In the genomic region with DNA sequence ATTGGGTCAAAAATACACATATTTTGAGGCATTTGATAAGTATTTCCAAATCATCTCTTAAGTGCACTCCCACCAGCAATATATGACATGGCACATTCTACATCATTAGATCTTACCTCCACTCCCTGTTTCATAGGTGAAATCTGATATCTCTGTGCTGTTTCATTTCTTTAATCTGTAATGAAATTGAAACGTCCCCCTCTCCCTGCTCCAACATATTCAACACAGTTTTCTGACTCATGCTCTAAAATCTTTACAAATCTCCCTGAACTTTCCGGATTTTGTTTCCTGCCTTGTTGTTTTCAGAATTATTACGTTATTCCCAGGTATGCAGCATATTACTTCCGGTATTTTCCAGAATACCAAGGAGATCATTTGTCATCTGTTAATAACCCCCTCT, we compare ENCODE assay signal across 1 cellular context.
TF ChIP-seq lines count a peak whose summit lies in the region.

No MANE protein-coding gene starts in this region.

TF ChIP-seq in GM23338, 12 proteins besides CTCF, POLR2A, EP300 and RAD21 (continued from another document):
- TF ChIP-seq, protein P1, sequence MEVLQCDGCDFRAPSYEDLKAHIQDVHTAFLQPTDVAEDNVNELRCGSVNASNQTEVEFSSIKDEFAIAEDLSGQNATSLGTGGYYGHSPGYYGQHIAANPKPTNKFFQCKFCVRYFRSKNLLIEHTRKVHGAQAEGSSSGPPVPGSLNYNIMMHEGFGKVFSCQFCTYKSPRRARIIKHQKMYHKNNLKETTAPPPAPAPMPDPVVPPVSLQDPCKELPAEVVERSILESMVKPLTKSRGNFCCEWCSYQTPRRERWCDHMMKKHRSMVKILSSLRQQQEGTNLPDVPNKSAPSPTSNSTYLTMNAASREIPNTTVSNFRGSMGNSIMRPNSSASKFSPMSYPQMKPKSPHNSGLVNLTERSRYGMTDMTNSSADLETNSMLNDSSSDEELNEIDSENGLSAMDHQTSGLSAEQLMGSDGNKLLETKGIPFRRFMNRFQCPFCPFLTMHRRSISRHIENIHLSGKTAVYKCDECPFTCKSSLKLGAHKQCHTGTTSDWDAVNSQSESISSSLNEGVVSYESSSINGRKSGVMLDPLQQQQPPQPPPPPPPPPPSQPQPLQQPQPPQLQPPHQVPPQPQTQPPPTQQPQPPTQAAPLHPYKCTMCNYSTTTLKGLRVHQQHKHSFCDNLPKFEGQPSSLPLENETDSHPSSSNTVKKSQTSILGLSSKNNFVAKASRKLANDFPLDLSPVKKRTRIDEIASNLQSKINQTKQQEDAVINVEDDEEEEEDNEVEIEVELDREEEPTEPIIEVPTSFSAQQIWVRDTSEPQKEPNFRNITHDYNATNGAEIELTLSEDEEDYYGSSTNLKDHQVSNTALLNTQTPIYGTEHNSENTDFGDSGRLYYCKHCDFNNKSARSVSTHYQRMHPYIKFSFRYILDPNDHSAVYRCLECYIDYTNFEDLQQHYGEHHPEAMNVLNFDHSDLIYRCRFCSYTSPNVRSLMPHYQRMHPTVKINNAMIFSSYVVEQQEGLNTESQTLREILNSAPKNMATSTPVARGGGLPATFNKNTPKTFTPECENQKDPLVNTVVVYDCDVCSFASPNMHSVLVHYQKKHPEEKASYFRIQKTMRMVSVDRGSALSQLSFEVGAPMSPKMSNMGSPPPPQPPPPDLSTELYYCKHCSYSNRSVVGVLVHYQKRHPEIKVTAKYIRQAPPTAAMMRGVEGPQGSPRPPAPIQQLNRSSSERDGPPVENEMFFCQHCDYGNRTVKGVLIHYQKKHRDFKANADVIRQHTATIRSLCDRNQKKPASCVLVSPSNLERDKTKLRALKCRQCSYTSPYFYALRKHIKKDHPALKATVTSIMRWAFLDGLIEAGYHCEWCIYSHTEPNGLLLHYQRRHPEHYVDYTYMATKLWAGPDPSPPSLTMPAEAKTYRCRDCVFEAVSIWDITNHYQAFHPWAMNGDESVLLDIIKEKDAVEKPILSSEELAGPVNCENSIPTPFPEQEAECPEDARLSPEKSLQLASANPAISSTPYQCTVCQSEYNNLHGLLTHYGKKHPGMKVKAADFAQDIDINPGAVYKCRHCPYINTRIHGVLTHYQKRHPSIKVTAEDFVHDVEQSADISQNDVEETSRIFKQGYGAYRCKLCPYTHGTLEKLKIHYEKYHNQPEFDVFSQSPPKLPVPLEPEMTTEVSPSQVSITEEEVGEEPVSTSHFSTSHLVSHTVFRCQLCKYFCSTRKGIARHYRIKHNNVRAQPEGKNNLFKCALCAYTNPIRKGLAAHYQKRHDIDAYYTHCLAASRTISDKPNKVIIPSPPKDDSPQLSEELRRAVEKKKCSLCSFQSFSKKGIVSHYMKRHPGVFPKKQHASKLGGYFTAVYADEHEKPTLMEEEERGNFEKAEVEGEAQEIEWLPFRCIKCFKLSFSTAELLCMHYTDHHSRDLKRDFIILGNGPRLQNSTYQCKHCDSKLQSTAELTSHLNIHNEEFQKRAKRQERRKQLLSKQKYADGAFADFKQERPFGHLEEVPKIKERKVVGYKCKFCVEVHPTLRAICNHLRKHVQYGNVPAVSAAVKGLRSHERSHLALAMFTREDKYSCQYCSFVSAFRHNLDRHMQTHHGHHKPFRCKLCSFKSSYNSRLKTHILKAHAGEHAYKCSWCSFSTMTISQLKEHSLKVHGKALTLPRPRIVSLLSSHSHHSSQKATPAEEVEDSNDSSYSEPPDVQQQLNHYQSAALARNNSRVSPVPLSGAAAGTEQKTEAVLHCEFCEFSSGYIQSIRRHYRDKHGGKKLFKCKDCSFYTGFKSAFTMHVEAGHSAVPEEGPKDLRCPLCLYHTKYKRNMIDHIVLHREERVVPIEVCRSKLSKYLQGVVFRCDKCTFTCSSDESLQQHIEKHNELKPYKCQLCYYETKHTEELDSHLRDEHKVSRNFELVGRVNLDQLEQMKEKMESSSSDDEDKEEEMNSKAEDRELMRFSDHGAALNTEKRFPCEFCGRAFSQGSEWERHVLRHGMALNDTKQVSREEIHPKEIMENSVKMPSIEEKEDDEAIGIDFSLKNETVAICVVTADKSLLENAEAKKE (CRISPR knock-in tag; IDR thresholded peaks at IDR 0.05), result no peak
- TF ChIP-seq STAT1 (IDR thresholded peaks at IDR 0.05; ENCODE audit: unreplicated experiment), result no peak
- no peak for TF ChIP-seq EZH2phosphoT487 (IDR thresholded peaks at IDR 0.05; ENCODE audit: unreplicated experiment)
- TF ChIP-seq, protein P2, sequence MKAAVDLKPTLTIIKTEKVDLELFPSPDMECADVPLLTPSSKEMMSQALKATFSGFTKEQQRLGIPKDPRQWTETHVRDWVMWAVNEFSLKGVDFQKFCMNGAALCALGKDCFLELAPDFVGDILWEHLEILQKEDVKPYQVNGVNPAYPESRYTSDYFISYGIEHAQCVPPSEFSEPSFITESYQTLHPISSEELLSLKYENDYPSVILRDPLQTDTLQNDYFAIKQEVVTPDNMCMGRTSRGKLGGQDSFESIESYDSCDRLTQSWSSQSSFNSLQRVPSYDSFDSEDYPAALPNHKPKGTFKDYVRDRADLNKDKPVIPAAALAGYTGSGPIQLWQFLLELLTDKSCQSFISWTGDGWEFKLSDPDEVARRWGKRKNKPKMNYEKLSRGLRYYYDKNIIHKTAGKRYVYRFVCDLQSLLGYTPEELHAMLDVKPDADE (IDR thresholded peaks at IDR 0.05), result no peak
- TF ChIP-seq CREB1 (CRISPR knock-in tag; IDR thresholded peaks at IDR 0.05; ENCODE audit: low read depth), result no peak
- no peak for TF ChIP-seq POLR2AphosphoS5 (IDR thresholded peaks at IDR 0.05; ENCODE audit: low read depth)
- TF ChIP-seq, protein P3, sequence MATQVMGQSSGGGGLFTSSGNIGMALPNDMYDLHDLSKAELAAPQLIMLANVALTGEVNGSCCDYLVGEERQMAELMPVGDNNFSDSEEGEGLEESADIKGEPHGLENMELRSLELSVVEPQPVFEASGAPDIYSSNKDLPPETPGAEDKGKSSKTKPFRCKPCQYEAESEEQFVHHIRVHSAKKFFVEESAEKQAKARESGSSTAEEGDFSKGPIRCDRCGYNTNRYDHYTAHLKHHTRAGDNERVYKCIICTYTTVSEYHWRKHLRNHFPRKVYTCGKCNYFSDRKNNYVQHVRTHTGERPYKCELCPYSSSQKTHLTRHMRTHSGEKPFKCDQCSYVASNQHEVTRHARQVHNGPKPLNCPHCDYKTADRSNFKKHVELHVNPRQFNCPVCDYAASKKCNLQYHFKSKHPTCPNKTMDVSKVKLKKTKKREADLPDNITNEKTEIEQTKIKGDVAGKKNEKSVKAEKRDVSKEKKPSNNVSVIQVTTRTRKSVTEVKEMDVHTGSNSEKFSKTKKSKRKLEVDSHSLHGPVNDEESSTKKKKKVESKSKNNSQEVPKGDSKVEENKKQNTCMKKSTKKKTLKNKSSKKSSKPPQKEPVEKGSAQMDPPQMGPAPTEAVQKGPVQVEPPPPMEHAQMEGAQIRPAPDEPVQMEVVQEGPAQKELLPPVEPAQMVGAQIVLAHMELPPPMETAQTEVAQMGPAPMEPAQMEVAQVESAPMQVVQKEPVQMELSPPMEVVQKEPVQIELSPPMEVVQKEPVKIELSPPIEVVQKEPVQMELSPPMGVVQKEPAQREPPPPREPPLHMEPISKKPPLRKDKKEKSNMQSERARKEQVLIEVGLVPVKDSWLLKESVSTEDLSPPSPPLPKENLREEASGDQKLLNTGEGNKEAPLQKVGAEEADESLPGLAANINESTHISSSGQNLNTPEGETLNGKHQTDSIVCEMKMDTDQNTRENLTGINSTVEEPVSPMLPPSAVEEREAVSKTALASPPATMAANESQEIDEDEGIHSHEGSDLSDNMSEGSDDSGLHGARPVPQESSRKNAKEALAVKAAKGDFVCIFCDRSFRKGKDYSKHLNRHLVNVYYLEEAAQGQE (IDR thresholded peaks at IDR 0.05; ENCODE audit: unreplicated experiment), result no peak
